In genomic region chr15:68316061-68316804, GRCh38 we compare ENCODE assay signal across 8 cellular contexts. TPM values are rescaled to one million over a fixed set of nuclear protein-coding genes. Genes with fewer than 3 reads are reported as not detected.
DNase-seq lines count a peak whose midpoint lies in the region; ATAC-seq, FAIRE-seq and TF ChIP-seq lines count a peak whose summit lies in the region.

No MANE protein-coding gene starts in this region.

- no peak for DNase-seq in AG10803 (ENCODE audit: low read depth)
- no peak for DNase-seq in GM13976 (ENCODE audit: low spot score)
- peak; percentile 38 for DNase-seq in WERI-Rb-1
- no peak for DNase-seq in keratinocyte (ENCODE audit: low read depth, low spot score)
- no peak for DNase-seq in GF-D8 (lab: John Stamatoyannopoulos, UW)
- no peak for DNase-seq in DMS79 treated with DMSO at 0.1 percent for 48 hours (lab: John Stamatoyannopoulos, UW)
- DNase-seq in NCI-H2081 (lab: John Stamatoyannopoulos, UW), result no peak

- H3K4me3 ChIP-seq in AG10803 (ENCODE audit: low read length) (no peak overlapping the region), WERI-Rb-1 (ENCODE audit: low read depth, low read length) (no peak overlapping the region), keratinocyte (ENCODE audit: control insufficient read depth in 2 of 3, extremely low read depth in 1 of 3, insufficient read depth in 2 of 3, low read depth in 1 of 3, low read length in 3 of 3) (no peak overlapping the region)

- no peaks in the 10 kb centered on the region for H4K20me1 ChIP-seq in keratinocyte (ENCODE audit: control insufficient read depth, extremely low read depth, insufficient read depth, low read length)

- in situ Hi-C loops in GM13976 (cut with MboI; ENCODE audit: low sequenced_read_pairs, unreplicated experiment), result loop anchor here (25.0 kb wide), 1 partner anchor 221 kb away; no protein-coding TSS in a partner anchor

- no peaks in the 10 kb centered on the region for H3K4me1 ChIP-seq in keratinocyte (ENCODE audit: control insufficient read depth, extremely low read depth, insufficient read depth, low read length)

- ATAC-seq in HG02938 (IDR thresholded peaks at IDR 0.05; ENCODE audit: unreplicated experiment), result no peak

- H3K27me3 ChIP-seq in WERI-Rb-1 (ENCODE audit: insufficient read depth, low read depth, severe bottlenecking), result no peaks in the 10 kb centered on the region
- H3K27me3 ChIP-seq in keratinocyte (ENCODE audit: control insufficient read depth, extremely low read depth, insufficient read depth, low read length), result peaks cover 11% of the 10 kb centered on the region

- H3K9me1 ChIP-seq in keratinocyte (ENCODE audit: control insufficient read depth, extremely low read depth, insufficient read depth, low read length), result no peaks in the 10 kb centered on the region

- dilution Hi-C loops in keratinocyte (cut with MboI; ENCODE audit: extremely low pct_ligation_motif_present, low sequenced_read_pairs), result no loop called here

- FAIRE-seq in keratinocyte (lab: Jason Lieb, UNC), result no peak

- H3K36me3 ChIP-seq in WERI-Rb-1 (no peaks in the 10 kb centered on the region), keratinocyte (ENCODE audit: control insufficient read depth in 2 of 2, extremely low read depth in 1 of 2, insufficient read depth in 2 of 2, low read length in 2 of 2) (no peaks in the 10 kb centered on the region)

- H3K9me3 ChIP-seq in WERI-Rb-1 (ENCODE audit: severe bottlenecking) (no peaks in the 10 kb centered on the region), keratinocyte (ENCODE audit: control insufficient read depth, low read depth, low read length) (no peaks in the 10 kb centered on the region)

- no peak overlapping the region for H3K27ac ChIP-seq in WERI-Rb-1
- H3K27ac ChIP-seq in keratinocyte (ENCODE audit: control insufficient read depth, insufficient read depth, low read length), result no peak overlapping the region

- H3K9ac ChIP-seq in keratinocyte (ENCODE audit: control insufficient read depth, extremely low read depth, insufficient read depth, low read length), result no peak overlapping the region

- TF ChIP-seq CTCF in AG10803 (conservative IDR thresholded peaks at IDR 0.05; ENCODE audit: low read length) (peak; percentile 29), GM13976 (IDR thresholded peaks at IDR 0.05; ENCODE audit: borderline replicate concordance, control extremely low read depth, extremely low read depth, insufficient read depth, missing control alignments) (peak; percentile 20), WERI-Rb-1 (IDR thresholded peaks at IDR 0.05; ENCODE audit: low read depth, low read length) (peak; percentile 71), keratinocyte (optimal IDR thresholded peaks at IDR 0.05 in 1 of 3, IDR thresholded peaks at IDR 0.05 in 1 of 3, conservative IDR thresholded peaks at IDR 0.05 in 1 of 3; ENCODE audit: extremely low read depth in 1 of 3, insufficient read depth in 2 of 3, low read length in 3 of 3) (peak; percentile 20 to 52 (median 40))

- H3K79me2 ChIP-seq in keratinocyte (ENCODE audit: control insufficient read depth, insufficient read depth, low read length), result no peaks in the 10 kb centered on the region

- H2AFZ ChIP-seq in keratinocyte (ENCODE audit: control insufficient read depth, low read length), result no peak overlapping the region

- no peak overlapping the region for H3K4me2 ChIP-seq in keratinocyte (ENCODE audit: control insufficient read depth, extremely low read depth, insufficient read depth, low read depth, low read length)

RNA-seq across cellular contexts. Expression of gene FEM1B, which starts 38.7 kb away (rescaled TPM):
- polyA plus RNA-seq in keratinocyte, result 52.5 to 153 TPM (median 92.6 TPM) in 3 replicates
- 36.9 TPM for polyA plus RNA-seq in keratinocyte (2011; ENCODE audit: low read depth)
- 32.6 and 67.4 TPM in 2 replicates for polyA plus RNA-seq in keratinocyte (2011; cell fraction: cytosol; rRNA removed)
- polyA plus RNA-seq in keratinocyte (2011; cell fraction: nucleus; rRNA removed), result 73.6 and 78.6 TPM in 2 replicates
- polyA plus RNA-seq in keratinocyte (2012; ENCODE audit: low replicate concordance), result 29.3 and 55.3 TPM in 2 replicates
- 141 to 498 TPM (median 410 TPM) in 3 replicates for polyA minus RNA-seq in keratinocyte
- 115 TPM for polyA minus RNA-seq in keratinocyte (2011; cell fraction: cytosol; rRNA and poly(A)+ RNA removed)
- polyA minus RNA-seq in keratinocyte (2011; cell fraction: nucleus; rRNA and poly(A)+ RNA removed), result 108 and 265 TPM in 2 replicates

Comparison
In these comparisons a context has a peak if more than half of its experiments do, and no peak if none do; other contexts are left out.
1. CTCF ChIP-seq: peak in every context shown above with its lines; median percentile 71 in WERI-Rb-1; 40 in keratinocyte; 29 in AG10803; 20 in GM13976.